ENCODE assay signal across 1 cellular context in the genomic region with DNA sequence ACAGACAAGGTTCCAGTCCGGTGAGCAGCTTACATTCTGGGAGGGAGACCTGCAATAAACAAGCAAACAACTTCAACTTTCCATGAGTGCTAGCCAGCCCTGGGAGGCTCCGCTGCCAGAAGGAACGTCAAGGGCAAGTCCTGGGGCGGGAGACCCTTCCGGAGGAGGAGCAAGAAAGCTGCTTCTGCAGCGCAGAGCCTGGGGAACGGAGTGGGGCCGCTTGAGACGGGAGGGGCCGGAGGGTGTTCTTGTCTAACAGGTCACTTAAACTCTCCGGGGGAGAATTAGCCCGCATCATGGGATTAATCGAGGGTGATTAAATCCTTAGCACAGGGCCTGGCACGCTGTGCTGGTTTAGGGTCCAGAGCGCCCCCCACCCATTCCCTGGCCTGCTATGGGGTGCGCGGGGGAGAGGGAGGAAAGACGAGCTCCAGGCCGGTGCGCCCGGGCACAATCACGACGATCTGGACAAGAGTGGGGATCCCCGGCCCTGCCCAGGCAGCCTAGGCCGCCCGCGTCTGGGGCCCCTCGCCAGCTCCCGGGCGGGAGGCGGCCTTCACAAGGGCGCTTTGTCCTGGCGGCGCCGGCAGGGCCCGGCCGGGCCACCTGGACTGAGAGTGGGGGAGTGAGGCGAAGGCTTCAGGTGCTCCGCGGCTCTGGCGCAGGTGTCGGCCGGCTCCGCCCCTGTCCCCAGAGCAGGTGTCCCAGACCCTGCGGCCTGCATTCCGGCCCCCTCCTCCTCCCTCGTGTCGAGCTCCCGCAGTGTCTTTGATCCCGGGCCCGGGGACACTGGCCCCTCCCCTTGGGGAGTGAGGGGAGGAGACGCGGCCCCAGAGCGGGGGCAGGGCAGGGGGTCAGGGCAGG.
A peak's percentile ranks its signal among the peaks of the same experiment; 100 is the strongest.
TF ChIP-seq lines count a peak whose summit lies in the region.

No MANE protein-coding gene starts in this region.

TF ChIP-seq in K562, 482 proteins besides CTCF, POLR2A, EP300 and RAD21 (continued from another document):
- TF ChIP-seq, protein P1, sequence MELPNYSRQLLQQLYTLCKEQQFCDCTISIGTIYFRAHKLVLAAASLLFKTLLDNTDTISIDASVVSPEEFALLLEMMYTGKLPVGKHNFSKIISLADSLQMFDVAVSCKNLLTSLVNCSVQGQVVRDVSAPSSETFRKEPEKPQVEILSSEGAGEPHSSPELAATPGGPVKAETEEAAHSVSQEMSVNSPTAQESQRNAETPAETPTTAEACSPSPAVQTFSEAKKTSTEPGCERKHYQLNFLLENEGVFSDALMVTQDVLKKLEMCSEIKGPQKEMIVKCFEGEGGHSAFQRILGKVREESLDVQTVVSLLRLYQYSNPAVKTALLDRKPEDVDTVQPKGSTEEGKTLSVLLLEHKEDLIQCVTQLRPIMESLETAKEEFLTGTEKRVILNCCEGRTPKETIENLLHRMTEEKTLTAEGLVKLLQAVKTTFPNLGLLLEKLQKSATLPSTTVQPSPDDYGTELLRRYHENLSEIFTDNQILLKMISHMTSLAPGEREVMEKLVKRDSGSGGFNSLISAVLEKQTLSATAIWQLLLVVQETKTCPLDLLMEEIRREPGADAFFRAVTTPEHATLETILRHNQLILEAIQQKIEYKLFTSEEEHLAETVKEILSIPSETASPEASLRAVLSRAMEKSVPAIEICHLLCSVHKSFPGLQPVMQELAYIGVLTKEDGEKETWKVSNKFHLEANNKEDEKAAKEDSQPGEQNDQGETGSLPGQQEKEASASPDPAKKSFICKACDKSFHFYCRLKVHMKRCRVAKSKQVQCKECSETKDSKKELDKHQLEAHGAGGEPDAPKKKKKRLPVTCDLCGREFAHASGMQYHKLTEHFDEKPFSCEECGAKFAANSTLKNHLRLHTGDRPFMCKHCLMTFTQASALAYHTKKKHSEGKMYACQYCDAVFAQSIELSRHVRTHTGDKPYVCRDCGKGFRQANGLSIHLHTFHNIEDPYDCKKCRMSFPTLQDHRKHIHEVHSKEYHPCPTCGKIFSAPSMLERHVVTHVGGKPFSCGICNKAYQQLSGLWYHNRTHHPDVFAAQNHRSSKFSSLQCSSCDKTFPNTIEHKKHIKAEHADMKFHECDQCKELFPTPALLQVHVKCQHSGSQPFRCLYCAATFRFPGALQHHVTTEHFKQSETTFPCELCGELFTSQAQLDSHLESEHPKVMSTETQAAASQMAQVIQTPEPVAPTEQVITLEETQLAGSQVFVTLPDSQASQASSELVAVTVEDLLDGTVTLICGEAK (IDR thresholded peaks at IDR 0.05) = no peak
- TF ChIP-seq, protein P1 (CRISPR knock-in tag; IDR thresholded peaks at IDR 0.05) = no peak
- no peak for TF ChIP-seq ZNF668 (CRISPR knock-in tag; IDR thresholded peaks at IDR 0.05)
- TF ChIP-seq PCBP1 (IDR thresholded peaks at IDR 0.05; ENCODE audit: low read depth, low read length, poor library complexity, severe bottlenecking) = no peak
- TF ChIP-seq SREBF1 (IDR thresholded peaks at IDR 0.05; ENCODE audit: borderline replicate concordance, low read depth, low read length) = no peak
- no peak for TF ChIP-seq BRCA1 (IDR thresholded peaks at IDR 0.05)
- no peak for TF ChIP-seq BRCA1 (CRISPR knock-in tag; IDR thresholded peaks at IDR 0.05)
- no peak for TF ChIP-seq NR3C1 (CRISPR knock-in tag; IDR thresholded peaks at IDR 0.05)
- TF ChIP-seq KHSRP (IDR thresholded peaks at IDR 0.05) = no peak
- TF ChIP-seq, protein P2, sequence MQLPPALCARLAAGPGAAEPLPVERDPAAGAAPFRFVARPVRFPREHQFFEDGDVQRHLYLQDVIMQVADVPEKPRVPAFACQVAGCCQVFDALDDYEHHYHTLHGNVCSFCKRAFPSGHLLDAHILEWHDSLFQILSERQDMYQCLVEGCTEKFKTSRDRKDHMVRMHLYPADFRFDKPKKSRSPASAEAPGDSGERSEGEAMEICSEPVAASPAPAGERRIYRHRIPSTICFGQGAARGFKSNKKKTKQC (CRISPR knock-in tag; IDR thresholded peaks at IDR 0.05) = no peak
- no peak for TF ChIP-seq FOXM1 (IDR thresholded peaks at IDR 0.05; ENCODE audit: low read depth)
- TF ChIP-seq FOXM1 (CRISPR knock-in tag; IDR thresholded peaks at IDR 0.05; ENCODE audit: low read depth) = no peak
- peak; percentile 42 for TF ChIP-seq FIP1L1 (IDR thresholded peaks at IDR 0.05; ENCODE audit: low read depth, low read length, poor library complexity, severe bottlenecking)
- TF ChIP-seq, protein P3, sequence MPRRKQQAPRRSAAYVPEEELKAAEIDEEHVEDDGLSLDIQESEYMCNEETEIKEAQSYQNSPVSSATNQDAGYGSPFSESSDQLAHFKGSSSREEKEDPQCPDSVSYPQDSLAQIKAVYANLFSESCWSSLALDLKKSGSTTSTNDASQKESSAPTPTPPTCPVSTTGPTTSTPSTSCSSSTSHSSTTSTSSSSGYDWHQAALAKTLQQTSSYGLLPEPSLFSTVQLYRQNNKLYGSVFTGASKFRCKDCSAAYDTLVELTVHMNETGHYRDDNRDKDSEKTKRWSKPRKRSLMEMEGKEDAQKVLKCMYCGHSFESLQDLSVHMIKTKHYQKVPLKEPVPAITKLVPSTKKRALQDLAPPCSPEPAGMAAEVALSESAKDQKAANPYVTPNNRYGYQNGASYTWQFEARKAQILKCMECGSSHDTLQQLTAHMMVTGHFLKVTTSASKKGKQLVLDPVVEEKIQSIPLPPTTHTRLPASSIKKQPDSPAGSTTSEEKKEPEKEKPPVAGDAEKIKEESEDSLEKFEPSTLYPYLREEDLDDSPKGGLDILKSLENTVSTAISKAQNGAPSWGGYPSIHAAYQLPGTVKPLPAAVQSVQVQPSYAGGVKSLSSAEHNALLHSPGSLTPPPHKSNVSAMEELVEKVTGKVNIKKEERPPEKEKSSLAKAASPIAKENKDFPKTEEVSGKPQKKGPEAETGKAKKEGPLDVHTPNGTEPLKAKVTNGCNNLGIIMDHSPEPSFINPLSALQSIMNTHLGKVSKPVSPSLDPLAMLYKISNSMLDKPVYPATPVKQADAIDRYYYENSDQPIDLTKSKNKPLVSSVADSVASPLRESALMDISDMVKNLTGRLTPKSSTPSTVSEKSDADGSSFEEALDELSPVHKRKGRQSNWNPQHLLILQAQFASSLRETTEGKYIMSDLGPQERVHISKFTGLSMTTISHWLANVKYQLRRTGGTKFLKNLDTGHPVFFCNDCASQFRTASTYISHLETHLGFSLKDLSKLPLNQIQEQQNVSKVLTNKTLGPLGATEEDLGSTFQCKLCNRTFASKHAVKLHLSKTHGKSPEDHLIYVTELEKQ (CRISPR knock-in tag; IDR thresholded peaks at IDR 0.05) = no peak
- TF ChIP-seq SMAD4 (CRISPR knock-in tag; conservative IDR thresholded peaks at IDR 0.05) = no peak
- TF ChIP-seq, protein P4, sequence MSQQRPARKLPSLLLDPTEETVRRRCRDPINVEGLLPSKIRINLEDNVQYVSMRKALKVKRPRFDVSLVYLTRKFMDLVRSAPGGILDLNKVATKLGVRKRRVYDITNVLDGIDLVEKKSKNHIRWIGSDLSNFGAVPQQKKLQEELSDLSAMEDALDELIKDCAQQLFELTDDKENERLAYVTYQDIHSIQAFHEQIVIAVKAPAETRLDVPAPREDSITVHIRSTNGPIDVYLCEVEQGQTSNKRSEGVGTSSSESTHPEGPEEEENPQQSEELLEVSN (IDR thresholded peaks at IDR 0.05; ENCODE audit: borderline replicate concordance in 1 of 2, extremely low read depth in 1 of 2, insufficient read depth in 1 of 2, insufficient read length in 1 of 2, low read depth in 1 of 2, low read length in 1 of 2, poor library complexity in 1 of 2, severe bottlenecking in 1 of 2) = no peak
- no peak for TF ChIP-seq CCAR2 (IDR thresholded peaks at IDR 0.05; ENCODE audit: low read depth, low read length)
- TF ChIP-seq, protein P5, sequence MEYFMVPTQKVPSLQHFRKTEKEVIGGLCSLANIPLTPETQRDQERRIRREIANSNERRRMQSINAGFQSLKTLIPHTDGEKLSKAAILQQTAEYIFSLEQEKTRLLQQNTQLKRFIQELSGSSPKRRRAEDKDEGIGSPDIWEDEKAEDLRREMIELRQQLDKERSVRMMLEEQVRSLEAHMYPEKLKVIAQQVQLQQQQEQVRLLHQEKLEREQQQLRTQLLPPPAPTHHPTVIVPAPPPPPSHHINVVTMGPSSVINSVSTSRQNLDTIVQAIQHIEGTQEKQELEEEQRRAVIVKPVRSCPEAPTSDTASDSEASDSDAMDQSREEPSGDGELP (CRISPR knock-in tag; IDR thresholded peaks at IDR 0.05; ENCODE audit: borderline replicate concordance) = no peak
- TF ChIP-seq CBFA2T2 (conservative IDR thresholded peaks at IDR 0.05) = peak; percentile 25; the same call in 1 of the 2 replicates
- no peak for TF ChIP-seq SAP30 (IDR thresholded peaks at IDR 0.05; ENCODE audit: borderline replicate concordance, insufficient read depth, low read depth, low read length, poor library complexity, severe bottlenecking)
- no peak for TF ChIP-seq SMARCA5 (IDR thresholded peaks at IDR 0.05)
- TF ChIP-seq, protein P6, sequence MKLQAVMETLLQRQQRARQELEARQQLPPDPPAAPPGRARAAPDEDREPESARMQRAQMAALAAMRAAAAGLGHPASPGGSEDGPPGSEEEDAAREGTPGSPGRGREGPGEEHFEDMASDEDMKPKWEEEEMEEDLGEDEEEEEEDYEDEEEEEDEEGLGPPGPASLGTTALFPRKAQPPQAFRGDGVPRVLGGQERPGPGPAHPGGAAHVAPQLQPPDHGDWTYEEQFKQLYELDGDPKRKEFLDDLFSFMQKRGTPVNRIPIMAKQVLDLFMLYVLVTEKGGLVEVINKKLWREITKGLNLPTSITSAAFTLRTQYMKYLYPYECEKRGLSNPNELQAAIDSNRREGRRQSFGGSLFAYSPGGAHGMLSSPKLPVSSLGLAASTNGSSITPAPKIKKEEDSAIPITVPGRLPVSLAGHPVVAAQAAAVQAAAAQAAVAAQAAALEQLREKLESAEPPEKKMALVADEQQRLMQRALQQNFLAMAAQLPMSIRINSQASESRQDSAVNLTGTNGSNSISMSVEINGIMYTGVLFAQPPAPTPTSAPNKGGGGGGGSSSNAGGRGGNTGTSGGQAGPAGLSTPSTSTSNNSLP (IDR thresholded peaks at IDR 0.05; ENCODE audit: borderline replicate concordance, low read depth, low read length) = no peak
- TF ChIP-seq ESRRA (IDR thresholded peaks at IDR 0.05; ENCODE audit: borderline replicate concordance, low read depth) = no peak
- TF ChIP-seq CBX3 (IDR thresholded peaks at IDR 0.05; ENCODE audit: borderline replicate concordance in 1 of 2, low read length in 2 of 2) = no peak
- TF ChIP-seq HDAC2 (IDR thresholded peaks at IDR 0.05) = no peak
- TF ChIP-seq, protein P7, sequence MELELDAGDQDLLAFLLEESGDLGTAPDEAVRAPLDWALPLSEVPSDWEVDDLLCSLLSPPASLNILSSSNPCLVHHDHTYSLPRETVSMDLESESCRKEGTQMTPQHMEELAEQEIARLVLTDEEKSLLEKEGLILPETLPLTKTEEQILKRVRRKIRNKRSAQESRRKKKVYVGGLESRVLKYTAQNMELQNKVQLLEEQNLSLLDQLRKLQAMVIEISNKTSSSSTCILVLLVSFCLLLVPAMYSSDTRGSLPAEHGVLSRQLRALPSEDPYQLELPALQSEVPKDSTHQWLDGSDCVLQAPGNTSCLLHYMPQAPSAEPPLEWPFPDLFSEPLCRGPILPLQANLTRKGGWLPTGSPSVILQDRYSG (tag; conservative IDR thresholded peaks at IDR 0.05; ENCODE audit: low read depth) = no peak
- TF ChIP-seq, protein P8, sequence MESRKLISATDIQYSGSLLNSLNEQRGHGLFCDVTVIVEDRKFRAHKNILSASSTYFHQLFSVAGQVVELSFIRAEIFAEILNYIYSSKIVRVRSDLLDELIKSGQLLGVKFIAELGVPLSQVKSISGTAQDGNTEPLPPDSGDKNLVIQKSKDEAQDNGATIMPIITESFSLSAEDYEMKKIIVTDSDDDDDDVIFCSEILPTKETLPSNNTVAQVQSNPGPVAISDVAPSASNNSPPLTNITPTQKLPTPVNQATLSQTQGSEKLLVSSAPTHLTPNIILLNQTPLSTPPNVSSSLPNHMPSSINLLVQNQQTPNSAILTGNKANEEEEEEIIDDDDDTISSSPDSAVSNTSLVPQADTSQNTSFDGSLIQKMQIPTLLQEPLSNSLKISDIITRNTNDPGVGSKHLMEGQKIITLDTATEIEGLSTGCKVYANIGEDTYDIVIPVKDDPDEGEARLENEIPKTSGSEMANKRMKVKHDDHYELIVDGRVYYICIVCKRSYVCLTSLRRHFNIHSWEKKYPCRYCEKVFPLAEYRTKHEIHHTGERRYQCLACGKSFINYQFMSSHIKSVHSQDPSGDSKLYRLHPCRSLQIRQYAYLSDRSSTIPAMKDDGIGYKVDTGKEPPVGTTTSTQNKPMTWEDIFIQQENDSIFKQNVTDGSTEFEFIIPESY (CRISPR knock-in tag; IDR thresholded peaks at IDR 0.05) = peak; percentile 90
- no peak for TF ChIP-seq NCOA1 (IDR thresholded peaks at IDR 0.05; ENCODE audit: low read depth)
- TF ChIP-seq MTA3 (IDR thresholded peaks at IDR 0.05; ENCODE audit: borderline replicate concordance) = no peak
- TF ChIP-seq ASH1L (IDR thresholded peaks at IDR 0.05; ENCODE audit: borderline replicate concordance, low read depth, partially characterized antibody) = no peak
- TF ChIP-seq, protein P9, sequence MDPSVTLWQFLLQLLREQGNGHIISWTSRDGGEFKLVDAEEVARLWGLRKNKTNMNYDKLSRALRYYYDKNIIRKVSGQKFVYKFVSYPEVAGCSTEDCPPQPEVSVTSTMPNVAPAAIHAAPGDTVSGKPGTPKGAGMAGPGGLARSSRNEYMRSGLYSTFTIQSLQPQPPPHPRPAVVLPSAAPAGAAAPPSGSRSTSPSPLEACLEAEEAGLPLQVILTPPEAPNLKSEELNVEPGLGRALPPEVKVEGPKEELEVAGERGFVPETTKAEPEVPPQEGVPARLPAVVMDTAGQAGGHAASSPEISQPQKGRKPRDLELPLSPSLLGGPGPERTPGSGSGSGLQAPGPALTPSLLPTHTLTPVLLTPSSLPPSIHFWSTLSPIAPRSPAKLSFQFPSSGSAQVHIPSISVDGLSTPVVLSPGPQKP (CRISPR knock-in tag; IDR thresholded peaks at IDR 0.05) = no peak
